11 cellular contexts compared by ENCODE assay signal in the genomic region with DNA sequence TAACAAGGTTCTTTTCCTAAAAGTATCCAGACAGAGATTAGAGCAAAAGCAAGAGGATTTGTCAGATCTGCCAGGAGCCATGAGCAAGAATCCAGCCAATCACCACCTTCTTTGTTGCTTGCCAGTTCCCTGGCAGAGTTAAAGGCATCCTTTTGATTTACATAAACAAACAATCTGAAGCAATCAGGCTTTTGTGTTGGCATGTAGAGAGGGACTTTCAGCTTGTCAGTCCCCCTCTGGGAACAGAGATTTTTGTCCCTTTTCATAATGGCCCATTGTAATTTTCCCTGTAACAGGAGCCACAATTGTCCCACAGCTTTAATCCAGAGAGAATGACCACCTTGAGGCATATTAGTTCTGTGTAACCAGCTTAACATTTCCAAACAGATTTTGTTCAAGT. TPM values are rescaled to one million over a fixed set of nuclear protein-coding genes. Genes with fewer than 3 reads are reported as not detected.
DNase-seq lines count a peak whose midpoint lies in the region; ATAC-seq and TF ChIP-seq lines count a peak whose summit lies in the region.
"Had no signal": no experiment of that assay in that cellular context is flagged by ENCODE, and none has a peak within 500 bp of the region (broad histone marks: within the 10 kb centered on the region; RNA-seq: fewer than 3 reads in every experiment).

A gene with protein sequence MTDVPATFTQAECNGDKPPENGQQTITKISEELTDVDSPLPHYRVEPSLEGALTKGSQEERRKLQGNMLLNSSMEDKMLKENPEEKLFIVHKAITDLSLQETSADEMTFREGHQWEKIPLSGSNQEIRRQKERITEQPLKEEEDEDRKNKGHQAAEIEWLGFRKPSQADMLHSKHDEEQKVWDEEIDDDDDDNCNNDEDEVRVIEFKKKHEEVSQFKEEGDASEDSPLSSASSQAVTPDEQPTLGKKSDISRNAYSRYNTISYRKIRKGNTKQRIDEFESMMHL (minus strand): TSS at position 39 of the 400 bp plus-strand sequence. CDS start 182 bp downstream, outside the sequence.

- no peak for ATAC-seq in activated CD8-positive, alpha-beta memory T cell treated with anti-CD3 and anti-CD28 coated beads, Interleukin-2, amount 10 ng/mL, durations not matched to agents 7 days and 5 days
- ATAC-seq in stimulated activated naive B cell treated with anti-CD40 and anti-IgM and Interleukin-4, amounts not matched to agents 10 μg/mL and 1 μg/mL and 100 μg/mL, for 72 hours (replicated peaks): no peak
- ATAC-seq in GM21786 (IDR thresholded peaks at IDR 0.05; ENCODE audit: unreplicated experiment) (no peak), omental fat pad (ENCODE audit: low FRiP score) (no peak)

- no peak for TF ChIP-seq CTCF in omental fat pad (IDR thresholded peaks at IDR 0.05)

- peaks cover 26% of the 10 kb centered on the region for H3K4me1 Mint-ChIP-seq in activated CD8-positive, alpha-beta memory T cell treated with anti-CD3 and anti-CD28 coated beads, Interleukin-2, amount 10 ng/mL, durations not matched to agents 7 days and 5 days
- H3K4me1 Mint-ChIP-seq in stimulated activated naive B cell treated with anti-CD40 and anti-IgM and Interleukin-4, amounts not matched to agents 10 μg/mL and 1 μg/mL and 100 μg/mL, for 72 hours: peaks cover 18 to 21% of the 10 kb centered on the region in 2 donors

- no peaks in the 10 kb centered on the region for H3K27me3 Mint-ChIP-seq in activated CD8-positive, alpha-beta memory T cell treated with anti-CD3 and anti-CD28 coated beads, Interleukin-2, amount 10 ng/mL, durations not matched to agents 7 days and 5 days
- H3K27me3 Mint-ChIP-seq in stimulated activated naive B cell treated with anti-CD40 and anti-IgM and Interleukin-4, amounts not matched to agents 10 μg/mL and 1 μg/mL and 100 μg/mL, for 72 hours: no peaks in the 10 kb centered on the region

- no peak for DNase-seq in activated CD8-positive, alpha-beta memory T cell treated with anti-CD3 and anti-CD28 coated beads, Interleukin-2, amount 10 ng/mL, durations not matched to agents 7 days and 5 days
- no peak for DNase-seq in activated CD8-positive, alpha-beta memory T cell treated with anti-CD3 and anti-CD28 coated beads for 24 hours
- DNase-seq in NCI-H82 (lab: John Stamatoyannopoulos, UW): peak; percentile 56
- peak; percentile 99 for DNase-seq in globus pallidus (ENCODE audit: low spot score)
- DNase-seq in stimulated activated naive B cell treated with anti-CD40 and anti-IgM and Interleukin-4, amounts not matched to agents 10 μg/mL and 1 μg/mL and 100 μg/mL, for 72 hours: no peak
- no peak for DNase-seq in omental fat pad (ENCODE audit: low spot score)
- no peak for DNase-seq in activated CD4-positive, alpha-beta T cell treated with anti-CD3 and anti-CD28 coated beads, Interleukin-2, amount 50 U/mL, for 48 hours
- DNase-seq: activated T-cell treated with anti-CD3 and anti-CD28 coated beads for 4 hours, NCI-H226 had no signal

- peak within 1 kb of the TSS; percentile 58 for H3K27ac Mint-ChIP-seq in activated CD8-positive, alpha-beta memory T cell treated with anti-CD3 and anti-CD28 coated beads, Interleukin-2, amount 10 ng/mL, durations not matched to agents 7 days and 5 days
- H3K27ac Mint-ChIP-seq in stimulated activated naive B cell treated with anti-CD40 and anti-IgM and Interleukin-4, amounts not matched to agents 10 μg/mL and 1 μg/mL and 100 μg/mL, for 72 hours: peak within 1 kb of the TSS; percentile 56

- peaks cover 16% of the 10 kb centered on the region for H3K36me3 Mint-ChIP-seq in activated CD8-positive, alpha-beta memory T cell treated with anti-CD3 and anti-CD28 coated beads, Interleukin-2, amount 10 ng/mL, durations not matched to agents 7 days and 5 days
- peaks cover 1 to 20% of the 10 kb centered on the region in 2 donors for H3K36me3 Mint-ChIP-seq in stimulated activated naive B cell treated with anti-CD40 and anti-IgM and Interleukin-4, amounts not matched to agents 10 μg/mL and 1 μg/mL and 100 μg/mL, for 72 hours

- H3K4me3 Mint-ChIP-seq in activated CD8-positive, alpha-beta memory T cell treated with anti-CD3 and anti-CD28 coated beads, Interleukin-2, amount 10 ng/mL, durations not matched to agents 7 days and 5 days: no peak within 1 kb of the TSS
- H3K4me3 Mint-ChIP-seq in stimulated activated naive B cell treated with anti-CD40 and anti-IgM and Interleukin-4, amounts not matched to agents 10 μg/mL and 1 μg/mL and 100 μg/mL, for 72 hours: no peak within 1 kb of the TSS

- CTCF ChIA-PET in activated CD8-positive, alpha-beta memory T cell treated with anti-CD3 and anti-CD28 coated beads, Interleukin-2, amount 10 ng/mL, durations not matched to agents 7 days and 5 days (lab: Charles Lee): interaction anchor here (0.8 to 12.0 kb wide), 9 partner anchors 8 to 685 kb away, joined by 3 to 109 read pairs (median 25); no protein-coding TSS in a partner anchor

- no peaks in the 10 kb centered on the region for H3K9me3 Mint-ChIP-seq in activated CD8-positive, alpha-beta memory T cell treated with anti-CD3 and anti-CD28 coated beads, Interleukin-2, amount 10 ng/mL, durations not matched to agents 7 days and 5 days (ENCODE audit: low read depth)
- no peaks in the 10 kb centered on the region for H3K9me3 Mint-ChIP-seq in stimulated activated naive B cell treated with anti-CD40 and anti-IgM and Interleukin-4, amounts not matched to agents 10 μg/mL and 1 μg/mL and 100 μg/mL, for 72 hours

RNA-seq across cellular contexts. Expression of the gene that starts here (rescaled TPM):
- total RNA-seq in activated CD8-positive, alpha-beta memory T cell treated with anti-CD3 and anti-CD28 coated beads, Interleukin-2, amount 10 ng/mL, durations not matched to agents 7 days and 5 days: 1 to 10 TPM; 2.9 to 3.7 TPM
- 1 to 10 TPM in 3 of 4 donors, under 1 TPM in 1; 0.50 to 1.8 (median 1.4) TPM for total RNA-seq in omental fat pad
- total RNA-seq: ascending aorta had no signal

Comparison
In these comparisons a context has a peak if more than half of its experiments do, and no peak if none do; other contexts are left out.
1. DNase-seq: peak in NCI-H82 (single experiment) and globus pallidus (single experiment); none in activated CD8-positive, alpha-beta memory T cell treated with anti-CD3 and anti-CD28 coated beads, Interleukin-2, amount 10 ng/mL, durations not matched to agents 7 days and 5 days (single experiment), activated CD8-positive, alpha-beta memory T cell treated with anti-CD3 and anti-CD28 coated beads for 24 hours (single experiment), stimulated activated naive B cell treated with anti-CD40 and anti-IgM and Interleukin-4, amounts not matched to agents 10 μg/mL and 1 μg/mL and 100 μg/mL, for 72 hours (single experiment), omental fat pad (single experiment) and activated CD4-positive, alpha-beta T cell treated with anti-CD3 and anti-CD28 coated beads, Interleukin-2, amount 50 U/mL, for 48 hours (0 of 2).